In genomic region chr3:146469206-146470017, GRCh38 we compare ENCODE assay signal across 1 cellular context.
TF ChIP-seq lines count a peak whose summit lies in the region.

Gene PLSCR2, minus strand, starts transcription at chr3:146469561. Its CDS starts 9,657 bp downstream, at chr3:146459904.

TF ChIP-seq in K562, 482 proteins besides CTCF, POLR2A, EP300 and RAD21 (continued from another document and continues in another):
- TF ChIP-seq DEAF1 (CRISPR knock-in tag; IDR thresholded peaks at IDR 0.05) = no peak
- 0 out of 2 replicates have a peak, but pooled peaks have one; percentile 34 for TF ChIP-seq ZBTB7A (IDR thresholded peaks at IDR 0.05; ENCODE audit: borderline replicate concordance, control insufficient read depth, low read depth, low read length)
- TF ChIP-seq BRD4 (IDR thresholded peaks at IDR 0.05) = peak; percentile 58; the same call in 1 of the 2 replicates
- no peak for TF ChIP-seq SNIP1 (IDR thresholded peaks at IDR 0.05; ENCODE audit: low read depth)
- peak; percentile 94 for TF ChIP-seq POLR2G (IDR thresholded peaks at IDR 0.05; ENCODE audit: low read depth, low read length)
- TF ChIP-seq IFI16 (CRISPR knock-in tag; IDR thresholded peaks at IDR 0.05) = no peak
- TF ChIP-seq POLR2H (tag; IDR thresholded peaks at IDR 0.05; ENCODE audit: low read depth) = peak; percentile 81
- TF ChIP-seq TEAD1 (CRISPR knock-in tag; IDR thresholded peaks at IDR 0.05) = 0 out of 4 replicates have a peak, but pooled peaks of 1 of the 2 experiments have one; percentile 37
- TF ChIP-seq POLR2B (IDR thresholded peaks at IDR 0.05; ENCODE audit: low read depth, partially characterized antibody) = peak; percentile 73
- TF ChIP-seq ZNF239 (CRISPR knock-in tag; IDR thresholded peaks at IDR 0.05) = no peak
- TF ChIP-seq ATF7 (IDR thresholded peaks at IDR 0.05) = peak; percentile 48; the same call in 1 of the 2 replicates
- TF ChIP-seq MGA (IDR thresholded peaks at IDR 0.05) = peak; percentile 84
- TF ChIP-seq ZNF740 (CRISPR knock-in tag; IDR thresholded peaks at IDR 0.05) = peak; percentile 51; the same call in 1 of the 2 replicates
- peak in 1 of 2 experiments; percentile 53; a peak in 1 of 4 replicates for TF ChIP-seq ZNF740 (tag; IDR thresholded peaks at IDR 0.05)
- TF ChIP-seq CBX8 (IDR thresholded peaks at IDR 0.05; ENCODE audit: borderline replicate concordance, extremely low read depth, low read depth, low read length, poor library complexity, severe bottlenecking) = no peak
- TF ChIP-seq ERF (CRISPR knock-in tag; IDR thresholded peaks at IDR 0.05) = peak; percentile 28; the same call in 1 of the 2 replicates
- peak in 1 of 2 experiments; percentile 86; a peak in 1 of 4 replicates for TF ChIP-seq SRF (CRISPR knock-in tag; IDR thresholded peaks at IDR 0.05)
- TF ChIP-seq NFE2L1 (tag; IDR thresholded peaks at IDR 0.05; ENCODE audit: borderline replicate concordance, low read depth) = no peak
- TF ChIP-seq CHCHD3 (CRISPR knock-in tag; IDR thresholded peaks at IDR 0.05) = no peak
- 0 out of 2 replicates have a peak, but pooled peaks have one; percentile 6 for TF ChIP-seq CC2D1A (IDR thresholded peaks at IDR 0.05)
- peak; percentile 50 for TF ChIP-seq EGR1 (conservative IDR thresholded peaks at IDR 0.05)
- peak; percentile 59; the same call in 1 of the 2 replicates for TF ChIP-seq EP400 (IDR thresholded peaks at IDR 0.05)
- TF ChIP-seq CCNT2 (IDR thresholded peaks at IDR 0.05; ENCODE audit: borderline replicate concordance, extremely low read depth, insufficient read length, low read depth, low read length) = peak; percentile 31
- 0 out of 2 replicates have a peak, but pooled peaks have one; percentile 58 for TF ChIP-seq FOXK1 (CRISPR knock-in tag; IDR thresholded peaks at IDR 0.05; ENCODE audit: borderline replicate concordance)
- TF ChIP-seq RCOR1 (IDR thresholded peaks at IDR 0.05; ENCODE audit: borderline replicate concordance in 1 of 2, low read depth in 2 of 2, low read length in 2 of 2) = 0 out of 4 replicates have a peak, but pooled peaks of 1 of the 2 experiments have one; percentile 26
- peak; percentile 25; the same call in 1 of the 2 replicates for TF ChIP-seq PML (IDR thresholded peaks at IDR 0.05; ENCODE audit: low read length)
- TF ChIP-seq MEF2D (tag; conservative IDR thresholded peaks at IDR 0.05; ENCODE audit: low read depth) = 0 out of 2 replicates have a peak, but pooled peaks have one; percentile 4
- TF ChIP-seq ATF1 (CRISPR knock-in tag; IDR thresholded peaks at IDR 0.05) = no peak
- TF ChIP-seq ATF1 (tag; IDR thresholded peaks at IDR 0.05) = peak; percentile 87
- peak; percentile 68 for TF ChIP-seq PHF8 (IDR thresholded peaks at IDR 0.05; ENCODE audit: borderline replicate concordance, low read length)
- no peak for TF ChIP-seq CHD1 (IDR thresholded peaks at IDR 0.05; ENCODE audit: low read length)
- TF ChIP-seq ZBTB12 (CRISPR knock-in tag; IDR thresholded peaks at IDR 0.05) = peak; percentile 55; the same call in 1 of the 2 replicates
- peak; percentile 87 for TF ChIP-seq ZBTB33 (CRISPR knock-in tag; IDR thresholded peaks at IDR 0.05)
- TF ChIP-seq TAF1 (IDR thresholded peaks at IDR 0.05; ENCODE audit: control insufficient read depth, extremely low read depth, insufficient read depth, low read length, severe bottlenecking) = peak; percentile 68
- peak; percentile 85 to 86 for TF ChIP-seq MAZ (CRISPR knock-in tag; conservative IDR thresholded peaks at IDR 0.05 in 1 of 2, IDR thresholded peaks at IDR 0.05 in 1 of 2)
- TF ChIP-seq CREM (IDR thresholded peaks at IDR 0.05; ENCODE audit: low read depth) = peak; percentile 77
- 0 out of 2 replicates have a peak, but pooled peaks have one; percentile 22 for TF ChIP-seq RB1 (IDR thresholded peaks at IDR 0.05; ENCODE audit: low read depth)
- peak; percentile 38; the same call in 1 of the 2 replicates for TF ChIP-seq SOX6 (IDR thresholded peaks at IDR 0.05)
- 0 out of 2 replicates have a peak, but pooled peaks have one; percentile 39 for TF ChIP-seq XRCC5 (IDR thresholded peaks at IDR 0.05; ENCODE audit: low read depth, low read length)
- peak; percentile 42; the same call in 1 of the 2 replicates for TF ChIP-seq CEBPG (CRISPR knock-in tag; IDR thresholded peaks at IDR 0.05)
- TF ChIP-seq CEBPG (tag; conservative IDR thresholded peaks at IDR 0.05 in 1 of 2, IDR thresholded peaks at IDR 0.05 in 1 of 2) = no peak
- no peak for TF ChIP-seq PREB (CRISPR knock-in tag; IDR thresholded peaks at IDR 0.05)
- TF ChIP-seq KDM4B (IDR thresholded peaks at IDR 0.05; ENCODE audit: borderline replicate concordance in 2 of 2, low read depth in 1 of 2) = peak in 1 of 2 experiments; percentile 48; a peak in 1 of 4 replicates
- TF ChIP-seq ZFP30 (CRISPR knock-in tag; IDR thresholded peaks at IDR 0.05; ENCODE audit: borderline replicate concordance) = no peak
- peak; percentile 59; the same call in 1 of the 2 replicates for TF ChIP-seq MBD2 (IDR thresholded peaks at IDR 0.05; ENCODE audit: borderline replicate concordance, low read depth)
- no peak for TF ChIP-seq SAFB2 (IDR thresholded peaks at IDR 0.05; ENCODE audit: borderline replicate concordance, low read depth, low read length, severe bottlenecking)
- 0 out of 2 replicates have a peak, but pooled peaks have one; percentile 33 for TF ChIP-seq SMAD4 (CRISPR knock-in tag; conservative IDR thresholded peaks at IDR 0.05)
